Comparison of ENCODE assay signal across 8 cellular contexts in genomic region chr6:57172136-57173055, GRCh38. TPM values are rescaled to one million over a fixed set of nuclear protein-coding genes. Genes with fewer than 3 reads are reported as not detected.
DNase-seq lines count a peak whose midpoint lies in the region; ATAC-seq and TF ChIP-seq lines count a peak whose summit lies in the region.

BAG2 (plus strand) TSS chr6:57172326; CDS start chr6:57172698, 372 bp downstream.

- DNase-seq in NCI-H1105 treated with DMSO at 0.1 percent for 48 hours (lab: John Stamatoyannopoulos, UW), result peak; percentile 85
- DNase-seq in T follicular helper cell (ENCODE audit: low read depth), result peak; percentile 75
- peak; percentile 84 to 95 (median 93) for DNase-seq in adrenal gland
- DNase-seq in left cardiac atrium, result peak; percentile 89
- DNase-seq in posterior vena cava (ENCODE audit: low spot score), result peak; percentile 96
- peak; percentile 92 for DNase-seq in upper lobe of right lung

- peak; percentile 8 to 91 for TF ChIP-seq POLR2A in adrenal gland (IDR thresholded peaks at IDR 0.05)

- H3K27me3 ChIP-seq in adrenal gland (no peaks in the 10 kb centered on the region), upper lobe of right lung (no peaks in the 10 kb centered on the region)

- ATAC-seq in HG02642 (IDR thresholded peaks at IDR 0.05; ENCODE audit: poor library complexity, unreplicated experiment), result peak; percentile 91
- ATAC-seq in left cardiac atrium, result peak; percentile 96
- peak; percentile 97 for ATAC-seq in upper lobe of right lung

- H3K4me3 ChIP-seq in adrenal gland (peak within 1 kb of the TSS in 3 of 4 donors; percentile 34 to 72 (median 60)), upper lobe of right lung (peak within 1 kb of the TSS; percentile 71)

- H3K36me3 ChIP-seq in adrenal gland (replicated peaks in 1 of 2) (no peaks in the 10 kb centered on the region), upper lobe of right lung (peaks cover 3% of the 10 kb centered on the region)

- H3K4me1 ChIP-seq in adrenal gland (replicated peaks in 1 of 2) (peaks cover 13 to 22% of the 10 kb centered on the region in 2 donors), upper lobe of right lung (peaks cover 6% of the 10 kb centered on the region)

- H3K27ac ChIP-seq in adrenal gland (peak within 1 kb of the TSS; percentile 45 to 95 (median 92)), upper lobe of right lung (peak within 1 kb of the TSS; percentile 83)

- WGBS in adrenal gland, 4 donors, result 0 to 1% (median 1%) methylated on average over 13 to 97 of the region's 97 CpGs

- no peaks in the 10 kb centered on the region for H3K9me3 ChIP-seq in adrenal gland (replicated peaks in 1 of 3)
- no peaks in the 10 kb centered on the region for H3K9me3 ChIP-seq in upper lobe of right lung

- 0 out of 2 replicates have a peak, but pooled peaks have one; percentile 24 for TF ChIP-seq CTCF in GM12874 (IDR thresholded peaks at IDR 0.05; ENCODE audit: insufficient read depth, low read depth, low read length)
- peak in 4 of 6 experiments; percentile 24 to 43 (median 33) for TF ChIP-seq CTCF in adrenal gland (IDR thresholded peaks at IDR 0.05)
- TF ChIP-seq CTCF in upper lobe of right lung (IDR thresholded peaks at IDR 0.05), result peak; percentile 20

- intact Hi-C loops in adrenal gland (cut with DNase I), result loop anchor here in 1 of 2 donors (10.0 kb wide), 1 partner anchor 52 kb away; the partner anchor contains the start of gene RAB23
- intact Hi-C loops in left cardiac atrium (cut with DNase I), result loop anchor here in 1 of 2 donors (5.0 kb wide), 1 partner anchor 145 kb away; the partner anchor contains the start of gene PRIM2
- intact Hi-C loops in posterior vena cava (cut with DNase I), result loop anchor here in 1 of 2 donors (10.0 kb wide), 1 partner anchor 142 kb away; the partner anchor contains the start of gene PRIM2
- intact Hi-C loops in upper lobe of right lung (cut with DNase I), result no loop called here

RNA-seq across cellular contexts. Expression of gene BAG2, which starts in this region (rescaled TPM):
- 10 to 100 TPM in 1 of 8 donors, 1 to 10 TPM in 7; 6.2 to 10.5 (median 7.5) TPM for total RNA-seq in adrenal gland
- polyA plus RNA-seq in adrenal gland, result 10 to 100 TPM in 1 of 3 donors, 1 to 10 TPM in 2; 2.6 to 11.0 (median 3.5) TPM
- total RNA-seq in left cardiac atrium, result 10 to 100 TPM; 11.8 to 13.0 TPM
- 10 to 100 TPM; 32.6 to 45.8 TPM for total RNA-seq in posterior vena cava
- total RNA-seq in upper lobe of right lung, result 7.1 TPM

Comparison
In these comparisons a context has a peak if more than half of its experiments do, and no peak if none do; other contexts are left out.
1. Peak in every context shown above with its lines: DNase-seq, ATAC-seq, H3K4me3 ChIP-seq and H3K27ac ChIP-seq.